In the genomic region with DNA sequence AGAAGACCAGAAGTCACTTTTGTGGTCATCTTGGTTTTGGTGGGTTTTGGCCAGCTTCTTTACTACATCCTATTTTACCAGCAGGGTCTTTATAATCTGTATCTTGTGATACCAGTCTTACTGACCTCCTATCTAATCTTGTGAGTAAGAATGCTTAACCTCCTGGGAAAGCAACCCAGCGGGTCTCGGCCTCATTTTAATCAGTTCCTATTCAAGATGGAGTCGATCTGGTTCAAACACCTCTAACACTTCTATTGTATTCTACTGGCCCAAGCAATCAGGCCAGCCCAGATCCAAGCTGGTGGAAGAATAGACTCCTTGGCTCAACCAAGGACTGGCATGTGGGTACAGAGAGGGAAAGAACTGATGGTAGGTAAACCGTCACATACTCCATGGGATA, we compare ENCODE assay signal across 23 cellular contexts.
"Had no signal": no experiment of that assay in that cellular context is flagged by ENCODE, and none has a peak within 500 bp of the region (broad histone marks: within the 10 kb centered on the region; RNA-seq: fewer than 3 reads in every experiment).

No MANE protein-coding gene starts in this region.

- H3K27ac ChIP-seq: colonic mucosa, coronary artery, dorsolateral prefrontal cortex, epithelial cell of prostate, esophagus muscularis mucosa, esophagus squamous epithelium, foreskin keratinocyte, gastrocnemius medialis, gastroesophageal sphincter, heart left ventricle, heart right ventricle had no signal

- H3K27me3 ChIP-seq: colonic mucosa, esophagus muscularis mucosa, esophagus squamous epithelium, foreskin keratinocyte, gastrocnemius medialis, gastroesophageal sphincter, heart left ventricle, heart right ventricle had no signal

- H3K4me3 Mint-ChIP-seq: dendritic cell treated with granulocyte-macrophage colony-stimulating factor and Interleukin-4, amounts not matched to agents 40 ng/mL and 50 ng/mL, for 4 days; effector memory CD8-positive, alpha-beta T cell had no signal

- H3K9me3 ChIP-seq: colonic mucosa, esophagus muscularis mucosa, esophagus squamous epithelium, gastrocnemius medialis, gastroesophageal sphincter, heart left ventricle had no signal

- H3K4me1 ChIP-seq: colonic mucosa, esophagus muscularis mucosa, esophagus squamous epithelium, foreskin keratinocyte, gastrocnemius medialis, gastroesophageal sphincter, heart left ventricle, heart right ventricle had no signal

- H3K27me3 Mint-ChIP-seq: dendritic cell treated with granulocyte-macrophage colony-stimulating factor and Interleukin-4, amounts not matched to agents 40 ng/mL and 50 ng/mL, for 4 days had no signal

- H3K4me3 ChIP-seq: colonic mucosa, coronary artery, dorsolateral prefrontal cortex, esophagus muscularis mucosa, esophagus squamous epithelium, gastrocnemius medialis, gastroesophageal sphincter, heart left ventricle, heart right ventricle had no signal

- H3K27ac Mint-ChIP-seq: dendritic cell treated with granulocyte-macrophage colony-stimulating factor and Interleukin-4, amounts not matched to agents 40 ng/mL and 50 ng/mL, for 4 days; effector memory CD8-positive, alpha-beta T cell had no signal

- DNase-seq: colonic mucosa; cortex of kidney; dermis blood vessel endothelial cell; dorsolateral prefrontal cortex; effector CD4-positive, alpha-beta T cell; effector CD8-positive, alpha-beta T cell; effector memory CD4-positive, alpha-beta T cell; effector memory CD8-positive, alpha-beta T cell; erythroblast; esophagus squamous epithelium; foreskin fibroblast; foreskin keratinocyte; foreskin melanocyte; gastrocnemius medialis; glutamatergic neuron; head of caudate nucleus; heart left ventricle; heart right ventricle had no signal

- H3K36me3 ChIP-seq: colonic mucosa, esophagus muscularis mucosa, esophagus squamous epithelium, gastrocnemius medialis, gastroesophageal sphincter, heart left ventricle, heart right ventricle had no signal
